1 cellular context compared by ENCODE assay signal in genomic region chr22:36478966-36479365, GRCh38.
TF ChIP-seq lines count a peak whose summit lies in the region.

No MANE protein-coding gene starts in this region.

TF ChIP-seq in K562, 482 proteins besides CTCF, POLR2A, EP300 and RAD21 (continued from another document):
- TF ChIP-seq CREB3L1 (IDR thresholded peaks at IDR 0.05; ENCODE audit: borderline replicate concordance, low read depth) (no peak), ZNF707 (CRISPR knock-in tag; conservative IDR thresholded peaks at IDR 0.05) (no peak), HMBOX1 (IDR thresholded peaks at IDR 0.05) (0 out of 2 replicates have a peak, but pooled peaks have one; percentile 30), RBFOX2 (IDR thresholded peaks at IDR 0.05; ENCODE audit: low read depth, low read length) (peak; percentile 32; the same call in 1 of the 2 replicates), SMARCE1 (IDR thresholded peaks at IDR 0.05) (peak; percentile 82), ATF7 (IDR thresholded peaks at IDR 0.05) (peak; percentile 32; the same call in 1 of the 2 replicates), MTA3 (IDR thresholded peaks at IDR 0.05; ENCODE audit: borderline replicate concordance) (no peak), ZNF384 (IDR thresholded peaks at IDR 0.05; ENCODE audit: low read depth, low read length) (peak; percentile 86), POLR2AphosphoS2 (IDR thresholded peaks at IDR 0.05; ENCODE audit: low read length) (no peak), ARID4B (CRISPR knock-in tag; IDR thresholded peaks at IDR 0.05) (0 out of 2 replicates have a peak, but pooled peaks have one; percentile 22), HDAC2 (IDR thresholded peaks at IDR 0.05) (peak; percentile 59), BCOR (IDR thresholded peaks at IDR 0.05) (peak; percentile 59), ZNF134 (CRISPR knock-in tag; conservative IDR thresholded peaks at IDR 0.05) (no peak), CTCFL (IDR thresholded peaks at IDR 0.05; ENCODE audit: borderline replicate concordance, insufficient read depth, low read depth, low read length, poor library complexity, severe bottlenecking) (no peak), SMARCA4 (IDR thresholded peaks at IDR 0.05) (peak; percentile 87), HNRNPLL (IDR thresholded peaks at IDR 0.05; ENCODE audit: low read depth, low read length, poor library complexity, severe bottlenecking) (no peak), MTA2 (IDR thresholded peaks at IDR 0.05; ENCODE audit: low read depth) (peak; percentile 41; the same call in 1 of the 2 replicates), ESRRA (IDR thresholded peaks at IDR 0.05; ENCODE audit: borderline replicate concordance, low read depth) (peak; percentile 31; the same call in 1 of the 2 replicates), ZNF778 (CRISPR knock-in tag; IDR thresholded peaks at IDR 0.05) (no peak), SLC30A9 (CRISPR knock-in tag; IDR thresholded peaks at IDR 0.05) (no peak), SAP30 (IDR thresholded peaks at IDR 0.05; ENCODE audit: borderline replicate concordance, insufficient read depth, low read depth, low read length, poor library complexity, severe bottlenecking) (no peak), TAF1 (IDR thresholded peaks at IDR 0.05; ENCODE audit: control insufficient read depth, extremely low read depth, insufficient read depth, low read length, severe bottlenecking) (no peak), E2F6 (IDR thresholded peaks at IDR 0.05; ENCODE audit: borderline replicate concordance in 1 of 2, extremely low read depth in 1 of 2, insufficient read depth in 1 of 2, insufficient read length in 1 of 2, low read depth in 1 of 2, low read length in 1 of 2, poor library complexity in 1 of 2, severe bottlenecking in 1 of 2) (no peak), NCOA1 (IDR thresholded peaks at IDR 0.05; ENCODE audit: low read depth) (peak; percentile 63; the same call in 1 of the 2 replicates), POLR2AphosphoS5 (IDR thresholded peaks at IDR 0.05; ENCODE audit: control insufficient read depth, insufficient read depth, low read depth, low read length) (peak; percentile 84), MAFG (tag; conservative IDR thresholded peaks at IDR 0.05) (no peak), ZBTB17 (CRISPR knock-in tag; IDR thresholded peaks at IDR 0.05) (peak; percentile 63; the same call in 1 of the 2 replicates), NCOA6 (IDR thresholded peaks at IDR 0.05) (no peak), MEIS2 (IDR thresholded peaks at IDR 0.05; ENCODE audit: partially characterized antibody) (peak; percentile 43), JUN (IDR thresholded peaks at IDR 0.05; ENCODE audit: borderline replicate concordance, low read depth, low read length) (peak; percentile 74), JUN (CRISPR knock-in tag; IDR thresholded peaks at IDR 0.05; ENCODE audit: borderline replicate concordance) (no peak), CC2D1A (IDR thresholded peaks at IDR 0.05) (peak; percentile 41; the same call in 1 of the 2 replicates), ZNF445 (CRISPR knock-in tag; IDR thresholded peaks at IDR 0.05; ENCODE audit: low read depth) (no peak), ZNF507 (tag; conservative IDR thresholded peaks at IDR 0.05) (no peak), CXXC5 (CRISPR knock-in tag; IDR thresholded peaks at IDR 0.05) (peak; percentile 36), AFF4 (CRISPR knock-in tag; IDR thresholded peaks at IDR 0.05) (0 out of 2 replicates have a peak, but pooled peaks have one; percentile 58)
